8 cellular contexts compared by ENCODE assay signal in the genomic region with DNA sequence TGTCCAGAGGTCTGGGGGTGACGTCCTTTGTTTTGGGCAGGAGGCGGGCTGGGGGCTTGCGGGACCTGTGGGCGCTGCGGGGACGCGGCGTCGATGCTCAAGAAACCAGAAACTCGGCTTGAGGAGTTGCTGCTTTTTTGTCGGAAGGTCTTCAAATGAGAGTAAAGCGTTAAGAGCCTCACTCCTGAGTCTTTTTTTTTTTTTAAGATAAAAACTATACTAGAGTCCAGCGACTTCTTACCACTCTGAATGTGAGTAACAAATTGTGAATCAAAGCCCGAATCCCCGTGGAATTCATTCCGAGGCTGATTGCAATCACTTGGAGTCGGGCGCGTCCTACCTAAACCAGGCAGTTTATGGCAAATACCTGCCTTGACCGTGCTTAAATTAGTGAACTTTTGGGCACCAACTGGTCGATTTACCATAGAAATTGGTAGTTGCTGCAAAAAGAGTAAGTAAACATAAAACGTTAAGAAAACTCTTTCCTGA. TPM values are rescaled to one million over a fixed set of nuclear protein-coding genes. Genes with fewer than 3 reads are reported as not detected.
DNase-seq lines count a peak whose midpoint lies in the region; ATAC-seq and TF ChIP-seq lines count a peak whose summit lies in the region.

No MANE protein-coding gene starts in this region.

- no peaks in the 10 kb centered on the region for H3K4me1 ChIP-seq in prostate gland (replicated peaks)

- intact Hi-C loops in prostate gland (cut with DNase I): loop anchor here (2.0 to 10.0 kb wide), 2 partner anchors 49 to 133 kb away; partner anchors contain the start of gene STXBP3

- H3K9me3 Mint-ChIP-seq in activated CD8-positive, alpha-beta T cell treated with anti-CD3 and anti-CD28 coated beads, Interleukin-2, amount 10 ng/mL, durations not matched to agents 7 days and 5 days (ENCODE audit: insufficient read depth): no peaks in the 10 kb centered on the region
- peaks cover 2% of the 10 kb centered on the region for H3K9me3 Mint-ChIP-seq in glutamatergic neuron (ENCODE audit: unreplicated experiment)

- peak overlapping the region; percentile 89 for H3K27ac Mint-ChIP-seq in activated CD8-positive, alpha-beta T cell treated with anti-CD3 and anti-CD28 coated beads, Interleukin-2, amount 10 ng/mL, durations not matched to agents 7 days and 5 days
- H3K27ac Mint-ChIP-seq in glutamatergic neuron (ENCODE audit: unreplicated experiment): peak overlapping the region; percentile 84

- H3K27me3 ChIP-seq in HL-60 (ENCODE audit: insufficient read depth, poor library complexity, severe bottlenecking) (no peaks in the 10 kb centered on the region), prostate gland (replicated peaks; ENCODE audit: insufficient read depth) (no peaks in the 10 kb centered on the region)

- TF ChIP-seq CTCF in HL-60 (IDR thresholded peaks at IDR 0.05; ENCODE audit: insufficient read depth, low read length) (no peak), glutamatergic neuron (IDR thresholded peaks at IDR 0.05; ENCODE audit: partially characterized antibody, unreplicated experiment) (no peak), prostate gland (IDR thresholded peaks at IDR 0.05) (no peak), GM10248 (IDR thresholded peaks at IDR 0.05; ENCODE audit: control extremely low read depth, extremely low read depth, low read depth, missing control alignments) (no peak)

- TF ChIP-seq POLR2A in prostate gland (IDR thresholded peaks at IDR 0.05): no peak

- CTCF ChIA-PET in activated CD8-positive, alpha-beta T cell treated with anti-CD3 and anti-CD28 coated beads, Interleukin-2, amount 10 ng/mL, durations not matched to agents 7 days and 5 days (lab: Charles Lee): interaction anchor here (1.5 kb wide), 1 partner anchor 25 kb away, joined by 6 read pairs; no protein-coding TSS in a partner anchor
- CTCF ChIA-PET in GM10248 (lab: Yijun Ruan, JAX): interaction anchor here (0.7 kb wide), 1 partner anchor 13 kb away, joined by 3 read pairs; no protein-coding TSS in a partner anchor

- no peak for ATAC-seq in activated CD8-positive, alpha-beta T cell treated with anti-CD3 and anti-CD28 coated beads, Interleukin-2, amount 10 ng/mL, durations not matched to agents 7 days and 5 days
- no peak for ATAC-seq in HG02588 (IDR thresholded peaks at IDR 0.05; ENCODE audit: unreplicated experiment)
- ATAC-seq in HG02798 (IDR thresholded peaks at IDR 0.05; ENCODE audit: poor library complexity, unreplicated experiment): no peak

- DNase-seq in DMS53 treated with DMSO at 0.1 percent for 48 hours (lab: John Stamatoyannopoulos, UW; ENCODE audit: unreplicated experiment): peak; percentile 12
- no peak for DNase-seq in HL-60 (ENCODE audit: low read depth in 1 of 2, low spot score in 1 of 2)
- no peak for DNase-seq in activated CD8-positive, alpha-beta T cell treated with anti-CD3 and anti-CD28 coated beads, Interleukin-2, amount 10 ng/mL, durations not matched to agents 7 days and 5 days
- DNase-seq in glutamatergic neuron: peak; percentile 21
- no peak for DNase-seq in prostate gland (ENCODE audit: low spot score)
- no peak for DNase-seq in GM10248 (ENCODE audit: extremely low spot score)

- H3K27me3 Mint-ChIP-seq in activated CD8-positive, alpha-beta T cell treated with anti-CD3 and anti-CD28 coated beads, Interleukin-2, amount 10 ng/mL, durations not matched to agents 7 days and 5 days (ENCODE audit: low read depth): peaks cover 23% of the 10 kb centered on the region
- H3K27me3 Mint-ChIP-seq in glutamatergic neuron (ENCODE audit: unreplicated experiment): no peaks in the 10 kb centered on the region

- peaks cover 10% of the 10 kb centered on the region for H3K36me3 Mint-ChIP-seq in activated CD8-positive, alpha-beta T cell treated with anti-CD3 and anti-CD28 coated beads, Interleukin-2, amount 10 ng/mL, durations not matched to agents 7 days and 5 days (ENCODE audit: low read depth)
- H3K36me3 Mint-ChIP-seq in glutamatergic neuron (ENCODE audit: unreplicated experiment): no peaks in the 10 kb centered on the region

- peaks cover 24% of the 10 kb centered on the region for H3K4me1 Mint-ChIP-seq in activated CD8-positive, alpha-beta T cell treated with anti-CD3 and anti-CD28 coated beads, Interleukin-2, amount 10 ng/mL, durations not matched to agents 7 days and 5 days (ENCODE audit: low read depth)
- H3K4me1 Mint-ChIP-seq in glutamatergic neuron (ENCODE audit: low read depth, unreplicated experiment): peaks cover 8% of the 10 kb centered on the region

- H3K27ac ChIP-seq in HL-60 (replicated peaks) (peak overlapping the region; percentile 66), prostate gland (peak overlapping the region; percentile 73 to 81)

- no peaks in the 10 kb centered on the region for H3K36me3 ChIP-seq in prostate gland

- H3K4me3 ChIP-seq in HL-60 (replicated peaks; ENCODE audit: insufficient read depth, low read length) (peak overlapping the region; percentile 90), prostate gland (peak overlapping the region; percentile 85 to 94)

- WGBS in prostate gland: under 1% methylated on average over 22 of the region's 22 CpGs

- peak overlapping the region; percentile 96 for H3K4me3 Mint-ChIP-seq in activated CD8-positive, alpha-beta T cell treated with anti-CD3 and anti-CD28 coated beads, Interleukin-2, amount 10 ng/mL, durations not matched to agents 7 days and 5 days
- H3K4me3 Mint-ChIP-seq in glutamatergic neuron (ENCODE audit: unreplicated experiment): peak overlapping the region; percentile 95

- POLR2A ChIA-PET in activated CD8-positive, alpha-beta T cell treated with anti-CD3 and anti-CD28 coated beads, Interleukin-2, amount 10 ng/mL, durations not matched to agents 7 days and 5 days (lab: Charles Lee): interaction anchor here (1.0 to 1.3 kb wide), 2 partner anchors 19 to 230 kb away, joined by 3 read pairs; no protein-coding TSS in a partner anchor
- POLR2A ChIA-PET in GM10248 (lab: Yijun Ruan, JAX): interaction anchor here (0.8 kb wide), 1 partner anchor 164 kb away, joined by 3 read pairs; the partner anchor contains the start of gene WDR47

- H3K9me3 ChIP-seq in prostate gland: no peaks in the 10 kb centered on the region

RNA-seq across cellular contexts. Expression of gene GPSM2, which starts 0.6 kb away (rescaled TPM):
- total RNA-seq in activated CD8-positive, alpha-beta T cell treated with anti-CD3 and anti-CD28 coated beads, Interleukin-2, amount 10 ng/mL, durations not matched to agents 7 days and 5 days: 10 to 100 TPM; 40.7 to 44.9 TPM
- total RNA-seq in glutamatergic neuron (ENCODE audit: unreplicated experiment) (14.4 TPM), prostate gland (10 to 100 TPM; 10.6 to 10.7 TPM)

RNA-seq across cellular contexts. Expression of gene AKNAD1, which starts 20.5 kb away (rescaled TPM):
- total RNA-seq in activated CD8-positive, alpha-beta T cell treated with anti-CD3 and anti-CD28 coated beads, Interleukin-2, amount 10 ng/mL, durations not matched to agents 7 days and 5 days: not detected
- total RNA-seq in glutamatergic neuron (ENCODE audit: unreplicated experiment) (not detected), prostate gland (1 to 10 TPM in 1 of 2 donors, not detected in 1; 1.4 TPM)

Comparison
In these comparisons a context has a peak if more than half of its experiments do, and no peak if none do; other contexts are left out.
1. DNase-seq: peak in DMS53 treated with DMSO at 0.1 percent for 48 hours (single experiment) and glutamatergic neuron (single experiment); none in HL-60 (0 of 2), activated CD8-positive, alpha-beta T cell treated with anti-CD3 and anti-CD28 coated beads, Interleukin-2, amount 10 ng/mL, durations not matched to agents 7 days and 5 days (single experiment), prostate gland (single experiment) and GM10248 (single experiment).